1 cellular context compared by ENCODE assay signal in genomic region chr19:50325310-50326100, GRCh38.
TF ChIP-seq lines count a peak whose summit lies in the region.

No MANE protein-coding gene starts in this region.

TF ChIP-seq in HepG2, 621 proteins besides CTCF, POLR2A, EP300 and RAD21 (continues in another document):
- TF ChIP-seq TFE3 (CRISPR knock-in tag; IDR thresholded peaks at IDR 0.05) = peak; percentile 67; the same call in 1 of the 2 replicates
- TF ChIP-seq ZFYVE20 (CRISPR knock-in tag; IDR thresholded peaks at IDR 0.05; ENCODE audit: borderline replicate concordance, low read depth) = peak; percentile 86; the same call in 1 of the 2 replicates
- TF ChIP-seq ZNF17 (CRISPR knock-in tag; IDR thresholded peaks at IDR 0.05) = no peak
- peak; percentile 74 for TF ChIP-seq ELF3 (CRISPR knock-in tag; IDR thresholded peaks at IDR 0.05)
- TF ChIP-seq RFX3 (CRISPR knock-in tag; IDR thresholded peaks at IDR 0.05) = no peak
- TF ChIP-seq SIN3B (IDR thresholded peaks at IDR 0.05; ENCODE audit: low read length) = 0 out of 2 replicates have a peak, but pooled peaks have one; percentile 34
- TF ChIP-seq ZMYM2 (CRISPR knock-in tag; IDR thresholded peaks at IDR 0.05) = no peak
- TF ChIP-seq ZC3H13 (CRISPR knock-in tag; IDR thresholded peaks at IDR 0.05) = 0 out of 2 replicates have a peak, but pooled peaks have one; percentile 68
- TF ChIP-seq, protein P1, sequence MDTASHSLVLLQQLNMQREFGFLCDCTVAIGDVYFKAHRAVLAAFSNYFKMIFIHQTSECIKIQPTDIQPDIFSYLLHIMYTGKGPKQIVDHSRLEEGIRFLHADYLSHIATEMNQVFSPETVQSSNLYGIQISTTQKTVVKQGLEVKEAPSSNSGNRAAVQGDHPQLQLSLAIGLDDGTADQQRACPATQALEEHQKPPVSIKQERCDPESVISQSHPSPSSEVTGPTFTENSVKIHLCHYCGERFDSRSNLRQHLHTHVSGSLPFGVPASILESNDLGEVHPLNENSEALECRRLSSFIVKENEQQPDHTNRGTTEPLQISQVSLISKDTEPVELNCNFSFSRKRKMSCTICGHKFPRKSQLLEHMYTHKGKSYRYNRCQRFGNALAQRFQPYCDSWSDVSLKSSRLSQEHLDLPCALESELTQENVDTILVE (CRISPR knock-in tag; IDR thresholded peaks at IDR 0.05) = peak; percentile 79; the same call in 1 of the 2 replicates
- TF ChIP-seq ATAD3A (CRISPR knock-in tag; IDR thresholded peaks at IDR 0.05) = no peak
- no peak for TF ChIP-seq ZNF143 (CRISPR knock-in tag; IDR thresholded peaks at IDR 0.05)
- no peak for TF ChIP-seq ZNF282 (IDR thresholded peaks at IDR 0.05; ENCODE audit: partially characterized antibody)
- no peak for TF ChIP-seq ZBTB7B (CRISPR knock-in tag; IDR thresholded peaks at IDR 0.05)
- no peak for TF ChIP-seq STAT6 (CRISPR knock-in tag; IDR thresholded peaks at IDR 0.05; ENCODE audit: borderline replicate concordance)
- no peak for TF ChIP-seq ZNF335 (CRISPR knock-in tag; IDR thresholded peaks at IDR 0.05)
- peak; percentile 90; the same call in 1 of the 2 replicates for TF ChIP-seq ZNF138 (CRISPR knock-in tag; IDR thresholded peaks at IDR 0.05; ENCODE audit: low read depth)
- no peak for TF ChIP-seq RAD51 (IDR thresholded peaks at IDR 0.05; ENCODE audit: borderline replicate concordance)
- TF ChIP-seq, protein P2, sequence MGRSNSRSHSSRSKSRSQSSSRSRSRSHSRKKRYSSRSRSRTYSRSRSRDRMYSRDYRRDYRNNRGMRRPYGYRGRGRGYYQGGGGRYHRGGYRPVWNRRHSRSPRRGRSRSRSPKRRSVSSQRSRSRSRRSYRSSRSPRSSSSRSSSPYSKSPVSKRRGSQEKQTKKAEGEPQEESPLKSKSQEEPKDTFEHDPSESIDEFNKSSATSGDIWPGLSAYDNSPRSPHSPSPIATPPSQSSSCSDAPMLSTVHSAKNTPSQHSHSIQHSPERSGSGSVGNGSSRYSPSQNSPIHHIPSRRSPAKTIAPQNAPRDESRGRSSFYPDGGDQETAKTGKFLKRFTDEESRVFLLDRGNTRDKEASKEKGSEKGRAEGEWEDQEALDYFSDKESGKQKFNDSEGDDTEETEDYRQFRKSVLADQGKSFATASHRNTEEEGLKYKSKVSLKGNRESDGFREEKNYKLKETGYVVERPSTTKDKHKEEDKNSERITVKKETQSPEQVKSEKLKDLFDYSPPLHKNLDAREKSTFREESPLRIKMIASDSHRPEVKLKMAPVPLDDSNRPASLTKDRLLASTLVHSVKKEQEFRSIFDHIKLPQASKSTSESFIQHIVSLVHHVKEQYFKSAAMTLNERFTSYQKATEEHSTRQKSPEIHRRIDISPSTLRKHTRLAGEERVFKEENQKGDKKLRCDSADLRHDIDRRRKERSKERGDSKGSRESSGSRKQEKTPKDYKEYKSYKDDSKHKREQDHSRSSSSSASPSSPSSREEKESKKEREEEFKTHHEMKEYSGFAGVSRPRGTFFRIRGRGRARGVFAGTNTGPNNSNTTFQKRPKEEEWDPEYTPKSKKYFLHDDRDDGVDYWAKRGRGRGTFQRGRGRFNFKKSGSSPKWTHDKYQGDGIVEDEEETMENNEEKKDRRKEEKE (IDR thresholded peaks at IDR 0.05) = no peak
- peak; percentile 95 for TF ChIP-seq MEIS2 (CRISPR knock-in tag; IDR thresholded peaks at IDR 0.05)
- no peak for TF ChIP-seq GZF1 (CRISPR knock-in tag; IDR thresholded peaks at IDR 0.05)
- TF ChIP-seq MBNL3 (CRISPR knock-in tag; conservative IDR thresholded peaks at IDR 0.05) = no peak
- TF ChIP-seq ELF1 (CRISPR knock-in tag; IDR thresholded peaks at IDR 0.05) = no peak
- no peak for TF ChIP-seq NPAS2 (CRISPR knock-in tag; IDR thresholded peaks at IDR 0.05; ENCODE audit: borderline replicate concordance)
- peak; percentile 48; the same call in 1 of the 2 replicates for TF ChIP-seq ZFP90 (CRISPR knock-in tag; IDR thresholded peaks at IDR 0.05; ENCODE audit: borderline replicate concordance)
- TF ChIP-seq AKAP8 (CRISPR knock-in tag; IDR thresholded peaks at IDR 0.05) = peak; percentile 83; the same call in 1 of the 2 replicates
- TF ChIP-seq CBX1 (IDR thresholded peaks at IDR 0.05; ENCODE audit: low read depth) = no peak
- no peak for TF ChIP-seq HNRNPK (IDR thresholded peaks at IDR 0.05; ENCODE audit: low read depth, low read length, poor library complexity, severe bottlenecking)
- no peak for TF ChIP-seq ZNF781 (CRISPR knock-in tag; IDR thresholded peaks at IDR 0.05; ENCODE audit: borderline replicate concordance, not compliant biosample characterization)
- TF ChIP-seq MAFK (conservative IDR thresholded peaks at IDR 0.05 in 1 of 2, IDR thresholded peaks at IDR 0.05 in 1 of 2; ENCODE audit: low read length in 2 of 2) = no peak
- TF ChIP-seq TCF7L2 (IDR thresholded peaks at IDR 0.05; ENCODE audit: low read depth, low read length) = no peak
- no peak for TF ChIP-seq THAP7 (CRISPR knock-in tag; IDR thresholded peaks at IDR 0.05)
- no peak for TF ChIP-seq CBX5 (CRISPR knock-in tag; IDR thresholded peaks at IDR 0.05; ENCODE audit: borderline replicate concordance)
- no peak for TF ChIP-seq RCOR2 (CRISPR knock-in tag; IDR thresholded peaks at IDR 0.05)
- TF ChIP-seq ZNF841 (CRISPR knock-in tag; IDR thresholded peaks at IDR 0.05; ENCODE audit: borderline replicate concordance) = peak; percentile 54; the same call in 1 of the 2 replicates
- TF ChIP-seq TOE1 (CRISPR knock-in tag; IDR thresholded peaks at IDR 0.05) = peak; percentile 77; the same call in 1 of the 2 replicates
- TF ChIP-seq SSRP1 (CRISPR knock-in tag; IDR thresholded peaks at IDR 0.05) = no peak
- TF ChIP-seq PLSCR1 (CRISPR knock-in tag; IDR thresholded peaks at IDR 0.05; ENCODE audit: borderline replicate concordance) = no peak
- TF ChIP-seq ZNF773 (CRISPR knock-in tag; IDR thresholded peaks at IDR 0.05; ENCODE audit: borderline replicate concordance) = peak; percentile 95; the same call in 1 of the 2 replicates
- TF ChIP-seq ZNF850 (CRISPR knock-in tag; conservative IDR thresholded peaks at IDR 0.05) = no peak
- peak; percentile 51; the same call in 1 of the 2 replicates for TF ChIP-seq IKZF5 (CRISPR knock-in tag; IDR thresholded peaks at IDR 0.05)
- TF ChIP-seq, protein P3, sequence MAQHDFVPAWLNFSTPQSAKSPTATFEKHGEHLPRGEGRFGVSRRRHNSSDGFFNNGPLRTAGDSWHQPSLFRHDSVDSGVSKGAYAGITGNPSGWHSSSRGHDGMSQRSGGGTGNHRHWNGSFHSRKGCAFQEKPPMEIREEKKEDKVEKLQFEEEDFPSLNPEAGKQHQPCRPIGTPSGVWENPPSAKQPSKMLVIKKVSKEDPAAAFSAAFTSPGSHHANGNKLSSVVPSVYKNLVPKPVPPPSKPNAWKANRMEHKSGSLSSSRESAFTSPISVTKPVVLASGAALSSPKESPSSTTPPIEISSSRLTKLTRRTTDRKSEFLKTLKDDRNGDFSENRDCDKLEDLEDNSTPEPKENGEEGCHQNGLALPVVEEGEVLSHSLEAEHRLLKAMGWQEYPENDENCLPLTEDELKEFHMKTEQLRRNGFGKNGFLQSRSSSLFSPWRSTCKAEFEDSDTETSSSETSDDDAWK (CRISPR knock-in tag; IDR thresholded peaks at IDR 0.05) = no peak
- TF ChIP-seq GLMP (CRISPR knock-in tag; IDR thresholded peaks at IDR 0.05; ENCODE audit: borderline replicate concordance) = no peak
- TF ChIP-seq CREB3 (CRISPR knock-in tag; IDR thresholded peaks at IDR 0.05) = peak; percentile 78; the same call in 1 of the 2 replicates
- TF ChIP-seq KAT7 (CRISPR knock-in tag; IDR thresholded peaks at IDR 0.05; ENCODE audit: borderline replicate concordance) = no peak
- TF ChIP-seq ZNF597 (CRISPR knock-in tag; IDR thresholded peaks at IDR 0.05) = no peak
- TF ChIP-seq THAP9 (CRISPR knock-in tag; IDR thresholded peaks at IDR 0.05; ENCODE audit: borderline replicate concordance) = no peak
